3 cellular contexts compared by ENCODE assay signal in genomic region chr16:1957434-1958142, GRCh38. TPM values are rescaled to one million over a fixed set of nuclear protein-coding genes. Genes with fewer than 3 reads are reported as not detected.
"Had no signal": no experiment of that assay in that cellular context is flagged by ENCODE, and none has a peak within 500 bp of the region (broad histone marks: within the 10 kb centered on the region; RNA-seq: fewer than 3 reads in every experiment).

No MANE protein-coding gene starts in this region.

RNA-seq across cellular contexts. Expression of gene RPL3L, which starts 3.1 kb away (rescaled TPM):
- total RNA-seq: SJSA1 had no signal
- polyA plus RNA-seq: SK-N-SH had no signal

RNA-seq across cellular contexts. Expression of gene RNF151, which starts 9.1 kb away (rescaled TPM):
- total RNA-seq: Right ventricle myocardium superior, SJSA1 had no signal
